In genomic region chr4:8724436-8725070, GRCh38 we compare ENCODE assay signal across 18 cellular contexts.
DNase-seq lines count a peak whose midpoint lies in the region; ATAC-seq and TF ChIP-seq lines count a peak whose summit lies in the region.
"Had no signal": no experiment of that assay in that cellular context is flagged by ENCODE, and none has a peak within 500 bp of the region (broad histone marks: within the 10 kb centered on the region; RNA-seq: fewer than 3 reads in every experiment).

No MANE protein-coding gene starts in this region.

- no peaks in the 10 kb centered on the region for H3K36me3 Mint-ChIP-seq in natural killer cell treated with Interleukin-12 subunit alpha and Interleukin-12 subunit beta and Interleukin-15 and Interleukin-18, amount 100 ng/mL, for 72 hours
- no peaks in the 10 kb centered on the region for H3K36me3 Mint-ChIP-seq in natural killer cell
- H3K36me3 Mint-ChIP-seq in stimulated activated memory B cell treated with anti-CD40 and anti-IgM and Interleukin-4, amounts not matched to agents 10 μg/mL and 1 μg/mL and 100 μg/mL, for 72 hours, result no peaks in the 10 kb centered on the region

- H3K27me3 ChIP-seq in left lung (peaks cover 8 to 60% of the 10 kb centered on the region in 2 donors), smooth muscle cell (ENCODE audit: low read depth) (peaks cover 5% of the 10 kb centered on the region)
- H3K27me3 ChIP-seq: vagina had no signal

- H3K4me2 ChIP-seq in smooth muscle cell, result no peak overlapping the region

- H3K4me1 Mint-ChIP-seq in natural killer cell treated with Interleukin-12 subunit alpha and Interleukin-12 subunit beta and Interleukin-15 and Interleukin-18, amount 100 ng/mL, for 72 hours (ENCODE audit: low read depth in 2 of 2), result peaks cover 0 to 9% of the 10 kb centered on the region in 2 donors
- H3K4me1 Mint-ChIP-seq in natural killer cell, result peaks cover 0 to 10% of the 10 kb centered on the region in 2 donors
- no peaks in the 10 kb centered on the region for H3K4me1 Mint-ChIP-seq in stimulated activated memory B cell treated with anti-CD40 and anti-IgM and Interleukin-4, amounts not matched to agents 10 μg/mL and 1 μg/mL and 100 μg/mL, for 72 hours
- H3K4me1 Mint-ChIP-seq: activated CD4-positive, alpha-beta T cell treated with anti-CD3 and anti-CD28 coated beads, Interleukin-2, amount 10 ng/mL, durations not matched to agents 24 days and 14 days; activated naive CD8-positive, alpha-beta T cell treated with anti-CD3 and anti-CD28 coated beads, Interleukin-2, amount 50 U/mL, for 24 hours had no signal

- H3K27me3 Mint-ChIP-seq in natural killer cell treated with Interleukin-12 subunit alpha and Interleukin-12 subunit beta and Interleukin-15 and Interleukin-18, amount 100 ng/mL, for 72 hours, result peaks cover 7 to 8% of the 10 kb centered on the region in 2 donors
- H3K27me3 Mint-ChIP-seq in natural killer cell (ENCODE audit: low read depth in 2 of 2), result no peaks in the 10 kb centered on the region
- no peaks in the 10 kb centered on the region for H3K27me3 Mint-ChIP-seq in stimulated activated memory B cell treated with anti-CD40 and anti-IgM and Interleukin-4, amounts not matched to agents 10 μg/mL and 1 μg/mL and 100 μg/mL, for 72 hours
- H3K27me3 Mint-ChIP-seq: activated CD4-positive, alpha-beta T cell treated with anti-CD3 and anti-CD28 coated beads, Interleukin-2, amount 10 ng/mL, durations not matched to agents 24 days and 14 days had no signal

- H3K4me1 ChIP-seq in left lung, result no peaks in the 10 kb centered on the region
- H3K4me1 ChIP-seq in smooth muscle cell (ENCODE audit: low read depth), result no peaks in the 10 kb centered on the region
- H3K4me1 ChIP-seq: vagina had no signal

- H3F3A ChIP-seq in smooth muscle cell (ENCODE audit: low read depth), result no peaks in the 10 kb centered on the region

- peak; percentile 49 for DNase-seq in natural killer cell treated with Interleukin-12 subunit alpha and Interleukin-12 subunit beta and Interleukin-15 and Interleukin-18, amount 100 ng/mL, for 72 hours (ENCODE audit: low spot score)
- DNase-seq in natural killer cell (no peak), left lung (peak; percentile 28 to 53), NCI-H510A treated with DMSO at 0.1 percent for 48 hours (lab: John Stamatoyannopoulos, UW) (no peak), smooth muscle cell (lab: John Stamatoyannopoulos, UW; ENCODE audit: unreplicated experiment) (no peak), iPS-NIHi7 (ENCODE audit: extremely low spot score) (no peak)
- DNase-seq: activated CD4-positive, alpha-beta T cell treated with anti-CD3 and anti-CD28 coated beads, Interleukin-2, amount 10 ng/mL, durations not matched to agents 24 days and 14 days; activated naive CD8-positive, alpha-beta T cell treated with anti-CD3 and anti-CD28 coated beads, Interleukin-2, amount 50 U/mL, for 24 hours; cerebellar nuclear complex; left colon; NCI-H1092; NCI-H187; nephron progenitor cell; stimulated activated CD8-positive, alpha-beta memory T cell treated with anti-CD3 and anti-CD28 coated beads, Interleukin-4, amount 100 ng/mL, for 48 hours had no signal

- H3K79me2 ChIP-seq in smooth muscle cell (ENCODE audit: low read depth), result no peaks in the 10 kb centered on the region

- no peak overlapping the region for H3K4me3 Mint-ChIP-seq in natural killer cell treated with Interleukin-12 subunit alpha and Interleukin-12 subunit beta and Interleukin-15 and Interleukin-18, amount 100 ng/mL, for 72 hours
- H3K4me3 Mint-ChIP-seq in natural killer cell, result no peak overlapping the region
- no peak overlapping the region for H3K4me3 Mint-ChIP-seq in stimulated activated memory B cell treated with anti-CD40 and anti-IgM and Interleukin-4, amounts not matched to agents 10 μg/mL and 1 μg/mL and 100 μg/mL, for 72 hours
- H3K4me3 Mint-ChIP-seq: activated CD4-positive, alpha-beta T cell treated with anti-CD3 and anti-CD28 coated beads, Interleukin-2, amount 10 ng/mL, durations not matched to agents 24 days and 14 days; activated naive CD8-positive, alpha-beta T cell treated with anti-CD3 and anti-CD28 coated beads, Interleukin-2, amount 50 U/mL, for 24 hours; nephron progenitor cell had no signal

- no peak overlapping the region for H2AFZ ChIP-seq in smooth muscle cell (ENCODE audit: low read depth)

- H4K20me1 ChIP-seq in smooth muscle cell (ENCODE audit: low read depth), result no peaks in the 10 kb centered on the region

- H3K27ac ChIP-seq in left lung (no peak overlapping the region), smooth muscle cell (ENCODE audit: low read depth) (no peak overlapping the region)
- H3K27ac ChIP-seq: C4-2B, vagina had no signal

- H3K9me3 Mint-ChIP-seq in natural killer cell treated with Interleukin-12 subunit alpha and Interleukin-12 subunit beta and Interleukin-15 and Interleukin-18, amount 100 ng/mL, for 72 hours, result no peaks in the 10 kb centered on the region
- no peaks in the 10 kb centered on the region for H3K9me3 Mint-ChIP-seq in natural killer cell
- peaks cover 3% of the 10 kb centered on the region for H3K9me3 Mint-ChIP-seq in stimulated activated memory B cell treated with anti-CD40 and anti-IgM and Interleukin-4, amounts not matched to agents 10 μg/mL and 1 μg/mL and 100 μg/mL, for 72 hours
- H3K9me3 Mint-ChIP-seq: activated CD4-positive, alpha-beta T cell treated with anti-CD3 and anti-CD28 coated beads, Interleukin-2, amount 10 ng/mL, durations not matched to agents 24 days and 14 days had no signal

- H3K9me3 ChIP-seq in left lung (no peaks in the 10 kb centered on the region), smooth muscle cell (replicated peaks; ENCODE audit: low read depth) (no peaks in the 10 kb centered on the region)
- H3K9me3 ChIP-seq: vagina had no signal

- H3K27ac Mint-ChIP-seq in natural killer cell treated with Interleukin-12 subunit alpha and Interleukin-12 subunit beta and Interleukin-15 and Interleukin-18, amount 100 ng/mL, for 72 hours, result no peak overlapping the region
- H3K27ac Mint-ChIP-seq in natural killer cell, result no peak overlapping the region
- H3K27ac Mint-ChIP-seq in stimulated activated memory B cell treated with anti-CD40 and anti-IgM and Interleukin-4, amounts not matched to agents 10 μg/mL and 1 μg/mL and 100 μg/mL, for 72 hours, result no peak overlapping the region
- H3K27ac Mint-ChIP-seq: activated CD4-positive, alpha-beta T cell treated with anti-CD3 and anti-CD28 coated beads, Interleukin-2, amount 10 ng/mL, durations not matched to agents 24 days and 14 days; activated naive CD8-positive, alpha-beta T cell treated with anti-CD3 and anti-CD28 coated beads, Interleukin-2, amount 50 U/mL, for 24 hours; nephron progenitor cell had no signal

- ATAC-seq in natural killer cell treated with Interleukin-12 subunit alpha and Interleukin-12 subunit beta and Interleukin-15 and Interleukin-18, amount 100 ng/mL, for 72 hours, result no peak
- ATAC-seq in natural killer cell, result no peak
- ATAC-seq in left lung, result no peak
- peak; percentile 18 for ATAC-seq in stimulated activated memory B cell treated with anti-CD40 and anti-IgM and Interleukin-4, amounts not matched to agents 10 μg/mL and 1 μg/mL and 100 μg/mL, for 72 hours
- no peak for ATAC-seq in HG02870 (IDR thresholded peaks at IDR 0.05; ENCODE audit: unreplicated experiment)
- ATAC-seq: activated naive CD8-positive, alpha-beta T cell treated with anti-CD3 and anti-CD28 coated beads, Interleukin-2, amount 50 U/mL, for 24 hours had no signal

- H3K4me3 ChIP-seq in left lung (no peak overlapping the region), smooth muscle cell (no peak overlapping the region)
- H3K4me3 ChIP-seq: vagina had no signal

- H3K36me3 ChIP-seq in left lung (no peaks in the 10 kb centered on the region), smooth muscle cell (ENCODE audit: low read depth) (no peaks in the 10 kb centered on the region)
- H3K36me3 ChIP-seq: vagina had no signal

- no peak overlapping the region for H3K9ac ChIP-seq in smooth muscle cell (ENCODE audit: low read depth)

- WGBS in smooth muscle cell (ENCODE audit: low lambda C conversion rate), result 88% methylated on average over 16 of the region's 20 CpGs

- intact Hi-C loops in natural killer cell (cut with micrococcal nuclease) (no loop called here), left lung (cut with DNase I) (no loop called here)

- no peak for TF ChIP-seq CTCF in natural killer cell (IDR thresholded peaks at IDR 0.05)
- TF ChIP-seq CTCF in left lung (IDR thresholded peaks at IDR 0.05), result no peak
- no peak for TF ChIP-seq CTCF in smooth muscle cell (IDR thresholded peaks at IDR 0.05; ENCODE audit: borderline replicate concordance, insufficient read depth, poor library complexity, severe bottlenecking)

Comparison
In these comparisons a context has a peak if more than half of its experiments do, and no peak if none do; other contexts are left out.
1. DNase-seq: peak in natural killer cell treated with Interleukin-12 subunit alpha and Interleukin-12 subunit beta and Interleukin-15 and Interleukin-18, amount 100 ng/mL, for 72 hours (single experiment) and left lung (2 of 2); none in natural killer cell (single experiment), NCI-H510A treated with DMSO at 0.1 percent for 48 hours (single experiment), smooth muscle cell (single experiment) and iPS-NIHi7 (single experiment).